ENCODE assay signal across 35 cellular contexts in the genomic region with DNA sequence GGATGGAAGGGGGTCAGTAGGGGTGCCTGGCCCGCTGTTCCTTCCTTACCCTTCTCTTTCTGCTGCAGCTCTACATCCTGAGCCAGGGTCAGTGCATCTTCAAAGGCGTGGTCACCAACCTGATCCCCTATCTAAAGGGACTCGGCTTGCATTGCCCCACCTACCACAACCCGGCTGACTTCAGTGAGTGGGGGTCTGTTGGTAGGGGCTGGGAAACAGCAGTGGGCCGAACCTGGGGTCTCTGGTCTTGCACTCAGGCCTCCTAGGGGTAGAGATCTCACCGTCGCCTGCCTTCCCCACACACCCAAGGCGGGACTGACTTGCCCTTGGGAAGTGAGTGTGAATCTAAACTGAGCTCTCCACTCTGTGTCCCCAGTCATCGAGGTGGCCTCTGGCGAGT. TPM values are rescaled to one million over a fixed set of nuclear protein-coding genes. Genes with fewer than 3 reads are reported as not detected.
"Had no signal": no experiment of that assay in that cellular context is flagged by ENCODE, and none has a peak within 500 bp of the region (broad histone marks: within the 10 kb centered on the region; RNA-seq: fewer than 3 reads in every experiment).

No MANE protein-coding gene starts in this region.

- H3K27me3 Mint-ChIP-seq: activated CD4-positive, alpha-beta memory T cell treated with anti-CD3 and anti-CD28 coated beads for 36 hours; activated CD4-positive, alpha-beta T cell treated with anti-CD3 and anti-CD28 coated beads for 36 hours had no signal

- H3K4me1 ChIP-seq: adrenal gland, esophagus squamous epithelium had no signal

- H3K4me3 Mint-ChIP-seq: activated CD4-positive, alpha-beta memory T cell treated with anti-CD3 and anti-CD28 coated beads for 36 hours; activated CD4-positive, alpha-beta T cell treated with anti-CD3 and anti-CD28 coated beads for 36 hours; activated CD4-positive, alpha-beta T cell treated with anti-CD3 and anti-CD28 coated beads, Interleukin-2, amount 10 ng/mL, durations not matched to agents 24 days and 14 days; activated CD8-positive, alpha-beta memory T cell treated with anti-CD3 and anti-CD28 coated beads, Interleukin-2, amount 10 ng/mL, durations not matched to agents 7 days and 5 days; activated CD8-positive, alpha-beta T cell treated with anti-CD3 and anti-CD28 coated beads, Interleukin-2, amount 10 ng/mL, durations not matched to agents 7 days and 5 days; activated naive CD4-positive, alpha-beta T cell treated with anti-CD3 and anti-CD28 coated beads for 36 hours; activated naive CD4-positive, alpha-beta T cell treated with anti-CD3 and anti-CD28 coated beads, Interleukin-2, amount 50 U/mL, for 24 hours; activated naive CD8-positive, alpha-beta T cell treated with anti-CD3 and anti-CD28 coated beads for 36 hours; activated naive CD8-positive, alpha-beta T cell treated with anti-CD3 and anti-CD28 coated beads, Interleukin-2, amount 50 U/mL, for 24 hours; activated T-helper 1 cell treated with anti-CD3 and anti-CD28 coated beads, Interleukin-12 subunit alpha, Interleukin-12 subunit beta, Interleukin-2, Interleukin-4 antibody, amounts not matched to agents 30 ng/mL and 10 ng/mL and 1 ng/mL, durations not matched to agents 14 hours and 24 hours and 36 hours; effector memory CD8-positive, alpha-beta T cell had no signal

- H3K27me3 ChIP-seq: adrenal gland, brain microvascular endothelial cell, esophagus squamous epithelium had no signal

- H3K36me3 Mint-ChIP-seq: activated CD4-positive, alpha-beta memory T cell treated with anti-CD3 and anti-CD28 coated beads for 36 hours; activated CD8-positive, alpha-beta memory T cell treated with anti-CD3 and anti-CD28 coated beads, Interleukin-2, amount 10 ng/mL, durations not matched to agents 7 days and 5 days; activated naive CD4-positive, alpha-beta T cell treated with anti-CD3 and anti-CD28 coated beads, Interleukin-2, amount 50 U/mL, for 24 hours; activated naive CD8-positive, alpha-beta T cell treated with anti-CD3 and anti-CD28 coated beads for 36 hours had no signal

- H3K4me1 Mint-ChIP-seq: activated CD4-positive, alpha-beta T cell treated with anti-CD3 and anti-CD28 coated beads for 36 hours; activated naive CD4-positive, alpha-beta T cell treated with anti-CD3 and anti-CD28 coated beads, Interleukin-2, amount 50 U/mL, for 24 hours; activated naive CD8-positive, alpha-beta T cell treated with anti-CD3 and anti-CD28 coated beads for 36 hours; activated naive CD8-positive, alpha-beta T cell treated with anti-CD3 and anti-CD28 coated beads, Interleukin-2, amount 50 U/mL, for 24 hours had no signal

- H3K36me3 ChIP-seq: adrenal gland, brain microvascular endothelial cell, esophagus squamous epithelium had no signal

- ATAC-seq: activated CD4-positive, alpha-beta T cell treated with anti-CD3 and anti-CD28 coated beads for 36 hours; activated CD8-positive, alpha-beta memory T cell treated with anti-CD3 and anti-CD28 coated beads, Interleukin-2, amount 10 ng/mL, durations not matched to agents 7 days and 5 days; activated naive CD8-positive, alpha-beta T cell treated with anti-CD3 and anti-CD28 coated beads, Interleukin-2, amount 50 U/mL, for 24 hours; effector memory CD8-positive, alpha-beta T cell had no signal

- H3K4me3 ChIP-seq: adrenal gland, esophagus squamous epithelium had no signal

- DNase-seq: activated CD4-positive, CD25-positive, alpha-beta regulatory T cell; activated CD4-positive, CD25-positive, alpha-beta regulatory T cell treated with anti-CD3 and anti-CD28 coated beads, Interleukin-2, amount 50 U/mL, for 72 hours; activated CD8-positive, alpha-beta memory T cell treated with anti-CD3 and anti-CD28 coated beads, Interleukin-2, amount 10 ng/mL, durations not matched to agents 7 days and 5 days; activated CD8-positive, alpha-beta memory T cell treated with anti-CD3 and anti-CD28 coated beads, Interleukin-2, amount 50 U/mL, for 4 hours; activated CD8-positive, alpha-beta T cell treated with anti-CD3 and anti-CD28 coated beads, Interleukin-2, amount 10 ng/mL, durations not matched to agents 7 days and 5 days; activated effector memory CD4-positive, alpha-beta T cell treated with anti-CD3 and anti-CD28 coated beads, Interleukin-2, amount 50 U/mL, for 16 hours; activated naive CD8-positive, alpha-beta T cell treated with anti-CD3 and anti-CD28 coated beads for 36 hours; activated naive CD8-positive, alpha-beta T cell treated with anti-CD3 and anti-CD28 coated beads, Interleukin-2, amount 50 U/mL, for 24 hours; activated T-cell treated with anti-CD3 and anti-CD28 coated beads, Interleukin-2, amount 50 U/mL, for 1 hour; activated T-cell treated with anti-CD3 and anti-CD28 coated beads, Interleukin-2, amount 50 U/mL, for 48 hours; brain microvascular endothelial cell; cortex of kidney; effector CD4-positive, alpha-beta T cell; effector memory CD8-positive, alpha-beta T cell; esophagus squamous epithelium; foreskin melanocyte; T-helper 2 cell had no signal

- H3K9me3 Mint-ChIP-seq: activated CD4-positive, alpha-beta memory T cell treated with anti-CD3 and anti-CD28 coated beads for 36 hours; activated CD4-positive, alpha-beta T cell treated with anti-CD3 and anti-CD28 coated beads, Interleukin-2, amount 10 ng/mL, durations not matched to agents 24 days and 14 days; activated naive CD4-positive, alpha-beta T cell treated with anti-CD3 and anti-CD28 coated beads for 36 hours; activated naive CD4-positive, alpha-beta T cell treated with anti-CD3 and anti-CD28 coated beads, Interleukin-2, amount 50 U/mL, for 24 hours; activated naive CD8-positive, alpha-beta T cell treated with anti-CD3 and anti-CD28 coated beads for 36 hours; activated naive CD8-positive, alpha-beta T cell treated with anti-CD3 and anti-CD28 coated beads, Interleukin-2, amount 50 U/mL, for 24 hours; activated T-helper 1 cell treated with anti-CD3 and anti-CD28 coated beads, Interleukin-12 subunit alpha, Interleukin-12 subunit beta, Interleukin-2, Interleukin-4 antibody, amounts not matched to agents 30 ng/mL and 10 ng/mL and 1 ng/mL, durations not matched to agents 14 hours and 24 hours and 36 hours; activated T-helper 2 cell treated with anti-CD3 and anti-CD28 coated beads, Interferon-gamma antibody, Interleukin-2, Interleukin-4, amounts not matched to agents 10 μg/mL and 5 μg/mL and 100 μg/mL, durations not matched to agents 14 hours and 24 hours and 36 hours; effector memory CD8-positive, alpha-beta T cell had no signal

- H3K9me3 ChIP-seq: adrenal gland, esophagus squamous epithelium had no signal

- H3K27ac Mint-ChIP-seq: activated CD4-positive, alpha-beta memory T cell treated with anti-CD3 and anti-CD28 coated beads for 36 hours; activated CD4-positive, alpha-beta T cell treated with anti-CD3 and anti-CD28 coated beads for 36 hours; activated CD4-positive, alpha-beta T cell treated with anti-CD3 and anti-CD28 coated beads, Interleukin-2, amount 10 ng/mL, durations not matched to agents 24 days and 14 days; activated CD8-positive, alpha-beta memory T cell treated with anti-CD3 and anti-CD28 coated beads, Interleukin-2, amount 10 ng/mL, durations not matched to agents 7 days and 5 days; activated CD8-positive, alpha-beta T cell treated with anti-CD3 and anti-CD28 coated beads, Interleukin-2, amount 10 ng/mL, durations not matched to agents 7 days and 5 days; activated naive CD4-positive, alpha-beta T cell treated with anti-CD3 and anti-CD28 coated beads for 36 hours; activated naive CD4-positive, alpha-beta T cell treated with anti-CD3 and anti-CD28 coated beads, Interleukin-2, amount 50 U/mL, for 24 hours; activated naive CD8-positive, alpha-beta T cell treated with anti-CD3 and anti-CD28 coated beads for 36 hours; activated naive CD8-positive, alpha-beta T cell treated with anti-CD3 and anti-CD28 coated beads, Interleukin-2, amount 50 U/mL, for 24 hours; activated T-helper 1 cell treated with anti-CD3 and anti-CD28 coated beads, Interleukin-12 subunit alpha, Interleukin-12 subunit beta, Interleukin-2, Interleukin-4 antibody, amounts not matched to agents 30 ng/mL and 10 ng/mL and 1 ng/mL, durations not matched to agents 14 hours and 24 hours and 36 hours; activated T-helper 2 cell treated with anti-CD3 and anti-CD28 coated beads, Interferon-gamma antibody, Interleukin-2, Interleukin-4, amounts not matched to agents 10 μg/mL and 5 μg/mL and 100 μg/mL, durations not matched to agents 14 hours and 24 hours and 36 hours had no signal

- H3K27ac ChIP-seq: adrenal gland, brain microvascular endothelial cell, esophagus squamous epithelium, VCaP had no signal

RNA-seq across cellular contexts. Expression of a gene that starts 7.6 kb away (rescaled TPM):
- total RNA-seq: activated CD4-positive, alpha-beta memory T cell treated with anti-CD3 and anti-CD28 coated beads for 36 hours; activated CD4-positive, alpha-beta T cell treated with anti-CD3 and anti-CD28 coated beads for 36 hours; activated CD8-positive, alpha-beta memory T cell treated with anti-CD3 and anti-CD28 coated beads, Interleukin-2, amount 10 ng/mL, durations not matched to agents 7 days and 5 days; activated T-helper 1 cell treated with anti-CD3 and anti-CD28 coated beads, Interleukin-12 subunit alpha, Interleukin-12 subunit beta, Interleukin-2, Interleukin-4 antibody, amounts not matched to agents 30 ng/mL and 10 ng/mL and 1 ng/mL, durations not matched to agents 14 hours and 24 hours and 36 hours; T-helper 1 cell treated with Interleukin-12 subunit alpha and Interleukin-12 subunit beta and Interleukin-4 antibody, amounts not matched to agents 30 ng/mL and 1 ng/mL, for 36 hours had no signal

RNA-seq across cellular contexts. Expression of a gene that starts 28.8 kb away (rescaled TPM):
- total RNA-seq: activated CD8-positive, alpha-beta memory T cell treated with anti-CD3 and anti-CD28 coated beads for 36 hours; activated naive CD4-positive, alpha-beta T cell treated with anti-CD3 and anti-CD28 coated beads for 36 hours; activated naive CD8-positive, alpha-beta T cell treated with anti-CD3 and anti-CD28 coated beads for 36 hours; activated T-helper 1 cell treated with anti-CD3 and anti-CD28 coated beads, Interleukin-12 subunit alpha, Interleukin-12 subunit beta, Interleukin-2, Interleukin-4 antibody, amounts not matched to agents 30 ng/mL and 10 ng/mL and 1 ng/mL, durations not matched to agents 14 hours and 24 hours and 36 hours; astrocyte; bronchial epithelial cell; cardiac septum; chondrocyte; dermis blood vessel endothelial cell; fibroblast of lung; fibroblast of villous mesenchyme had no signal
- polyA plus RNA-seq: fibroblast of lung had no signal
